Comparison of ENCODE assay signal across 9 cellular contexts in the genomic region with DNA sequence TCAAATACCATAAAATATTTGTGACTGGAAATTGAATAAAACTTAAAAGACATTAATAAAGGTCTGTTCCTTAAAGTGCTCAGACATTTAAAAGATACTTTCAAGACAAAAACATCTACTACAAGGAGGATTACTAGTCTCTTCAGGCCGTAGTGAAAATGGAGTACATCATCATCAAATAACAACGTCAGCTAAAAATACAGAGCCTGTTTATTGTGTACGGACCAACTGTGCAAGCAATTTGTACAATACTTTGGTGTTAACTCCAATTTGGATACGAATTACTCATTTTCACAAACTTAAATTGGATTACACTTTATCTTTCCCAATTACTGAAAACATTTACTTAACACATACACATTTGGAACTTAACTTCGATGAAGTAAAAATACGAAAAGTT. TPM values are rescaled to one million over a fixed set of nuclear protein-coding genes. Genes with fewer than 3 reads are reported as not detected.
DNase-seq lines count a peak whose midpoint lies in the region; ATAC-seq and TF ChIP-seq lines count a peak whose summit lies in the region.
"Had no signal": no experiment of that assay in that cellular context is flagged by ENCODE, and none has a peak within 500 bp of the region (broad histone marks: within the 10 kb centered on the region; RNA-seq: fewer than 3 reads in every experiment).

No MANE protein-coding gene starts in this region.

- H4K20me1 ChIP-seq in SK-N-SH (ENCODE audit: insufficient read depth), result no peaks in the 10 kb centered on the region

- H3K9me2 ChIP-seq in SK-N-SH, result no peaks in the 10 kb centered on the region

- DNase-seq in SK-N-SH, result no peak
- no peak for DNase-seq in stimulated activated effector memory CD8-positive, alpha-beta T cell treated with anti-CD3 and anti-CD28 coated beads, Interleukin-12 subunit alpha, Interleukin-12 subunit beta, amount 100 ng/mL, for 72 hours (ENCODE audit: low spot score in 2 of 2)
- DNase-seq in NOMO-1 (lab: John Stamatoyannopoulos, UW; ENCODE audit: unreplicated experiment in 2 of 2), result no peak
- DNase-seq: NCI-H2107 had no signal

- TF ChIP-seq EP300 in SK-N-SH (IDR thresholded peaks at IDR 0.05; ENCODE audit: borderline replicate concordance in 1 of 2, low read depth in 1 of 2, low read length in 1 of 2), result no peak

- no peak for TF ChIP-seq RAD21 in SK-N-SH (IDR thresholded peaks at IDR 0.05; ENCODE audit: low read length)

- peaks cover 10% of the 10 kb centered on the region for H3K4me1 Mint-ChIP-seq in activated T-helper 17 cell treated with anti-CD3 and anti-CD28 coated beads, Interleukin-2, amount 50 U/mL, for 72 hours
- H3K4me1 Mint-ChIP-seq in stimulated activated effector memory CD8-positive, alpha-beta T cell treated with anti-CD3 and anti-CD28 coated beads, Interleukin-12 subunit alpha, Interleukin-12 subunit beta, amount 100 ng/mL, for 72 hours, result peaks cover 16% of the 10 kb centered on the region

- H3K27ac Mint-ChIP-seq in activated T-helper 17 cell treated with anti-CD3 and anti-CD28 coated beads, Interleukin-2, amount 50 U/mL, for 72 hours, result no peak overlapping the region
- no peak overlapping the region for H3K27ac Mint-ChIP-seq in stimulated activated effector memory CD8-positive, alpha-beta T cell treated with anti-CD3 and anti-CD28 coated beads, Interleukin-12 subunit alpha, Interleukin-12 subunit beta, amount 100 ng/mL, for 72 hours

- no peaks in the 10 kb centered on the region for H3K36me3 Mint-ChIP-seq in activated T-helper 17 cell treated with anti-CD3 and anti-CD28 coated beads, Interleukin-2, amount 50 U/mL, for 72 hours (ENCODE audit: low read depth)
- no peaks in the 10 kb centered on the region for H3K36me3 Mint-ChIP-seq in stimulated activated effector memory CD8-positive, alpha-beta T cell treated with anti-CD3 and anti-CD28 coated beads, Interleukin-12 subunit alpha, Interleukin-12 subunit beta, amount 100 ng/mL, for 72 hours

- H3K27ac ChIP-seq in SK-N-SH (ENCODE audit: low read depth in 2 of 2, low read length in 1 of 2), result no peak overlapping the region

- WGBS in SK-N-SH (ENCODE audit: low lambda C conversion rate), result 13% methylated on average over 6 of the region's 6 CpGs

- H3K9me3 Mint-ChIP-seq in activated T-helper 17 cell treated with anti-CD3 and anti-CD28 coated beads, Interleukin-2, amount 50 U/mL, for 72 hours, result no peaks in the 10 kb centered on the region
- no peaks in the 10 kb centered on the region for H3K9me3 Mint-ChIP-seq in stimulated activated effector memory CD8-positive, alpha-beta T cell treated with anti-CD3 and anti-CD28 coated beads, Interleukin-12 subunit alpha, Interleukin-12 subunit beta, amount 100 ng/mL, for 72 hours

- TF ChIP-seq CTCF in SK-N-SH (IDR thresholded peaks at IDR 0.05), result no peak

- peaks cover 0 to 3% of the 10 kb centered on the region in 2 experiments; a peak in 2 of 4 replicates for H3K4me1 ChIP-seq in SK-N-SH (ENCODE audit: control insufficient read depth in 1 of 2, insufficient read depth in 2 of 2, low read depth in 1 of 2, low read length in 1 of 2)

- no peaks in the 10 kb centered on the region for H3K27me3 ChIP-seq in SK-N-SH (ENCODE audit: insufficient read depth)

- H2AFZ ChIP-seq in SK-N-SH (ENCODE audit: low read depth), result peak overlapping the region; percentile 93

- H3K9me3 ChIP-seq in SK-N-SH, result peaks cover 7% of the 10 kb centered on the region; the same call in 1 of the 2 replicates
- no peaks in the 10 kb centered on the region for H3K9me3 ChIP-seq in iPS-18c (ENCODE audit: control insufficient read depth, insufficient read depth, low read length)

- peak overlapping the region in 1 of 2 experiments; percentile 87; a peak in 1 of 4 replicates for H3K4me3 ChIP-seq in SK-N-SH (ENCODE audit: low read depth in 2 of 2, low read length in 1 of 2)
- peak overlapping the region; percentile 98; the same call in 1 of the 2 replicates for H3K4me3 ChIP-seq in iPS-18c (ENCODE audit: insufficient read depth, low read depth, low read length)

- peak overlapping the region; percentile 96; the same call in 1 of the 2 replicates for H3K4me2 ChIP-seq in SK-N-SH

- peaks cover 39% of the 10 kb centered on the region for H3K27me3 Mint-ChIP-seq in activated T-helper 17 cell treated with anti-CD3 and anti-CD28 coated beads, Interleukin-2, amount 50 U/mL, for 72 hours

- CTCF ChIA-PET in SK-N-SH (lab: Yijun Ruan, JAX), result no interaction called here

- peak overlapping the region; percentile 79 for H3K4me3 Mint-ChIP-seq in activated T-helper 17 cell treated with anti-CD3 and anti-CD28 coated beads, Interleukin-2, amount 50 U/mL, for 72 hours
- H3K4me3 Mint-ChIP-seq in stimulated activated effector memory CD8-positive, alpha-beta T cell treated with anti-CD3 and anti-CD28 coated beads, Interleukin-12 subunit alpha, Interleukin-12 subunit beta, amount 100 ng/mL, for 72 hours, result peak overlapping the region; percentile 79

- no peaks in the 10 kb centered on the region for H3K79me2 ChIP-seq in SK-N-SH (ENCODE audit: insufficient read depth)

- no peaks in the 10 kb centered on the region for H3K36me3 ChIP-seq in SK-N-SH (replicated peaks in 1 of 2; ENCODE audit: control insufficient read depth in 1 of 2, insufficient read depth in 2 of 2, low read length in 1 of 2)

- H3F3A ChIP-seq in SK-N-SH (replicated peaks; ENCODE audit: insufficient read depth), result no peaks in the 10 kb centered on the region

- ATAC-seq in SK-N-SH treated with all-trans-retinoic acid at 6 μM for 48 hours (no peak), HG03039 (IDR thresholded peaks at IDR 0.05; ENCODE audit: unreplicated experiment) (no peak), GM18867 (IDR thresholded peaks at IDR 0.05; ENCODE audit: unreplicated experiment) (no peak)
- no peak for ATAC-seq in activated T-helper 17 cell treated with anti-CD3 and anti-CD28 coated beads, Interleukin-2, amount 50 U/mL, for 72 hours (replicated peaks)
- no peak for ATAC-seq in stimulated activated effector memory CD8-positive, alpha-beta T cell treated with anti-CD3 and anti-CD28 coated beads, Interleukin-12 subunit alpha, Interleukin-12 subunit beta, amount 100 ng/mL, for 72 hours

- H3K9ac ChIP-seq in SK-N-SH, result no peak overlapping the region

- POLR2A ChIA-PET in SK-N-SH (lab: Yijun Ruan, JAX), result no interaction called here

TF ChIP-seq in SK-N-SH, 30 proteins besides CTCF, POLR2A, EP300 and RAD21:
- TF ChIP-seq ELF1 (IDR thresholded peaks at IDR 0.05), result no peak
- TF ChIP-seq, protein P1, sequence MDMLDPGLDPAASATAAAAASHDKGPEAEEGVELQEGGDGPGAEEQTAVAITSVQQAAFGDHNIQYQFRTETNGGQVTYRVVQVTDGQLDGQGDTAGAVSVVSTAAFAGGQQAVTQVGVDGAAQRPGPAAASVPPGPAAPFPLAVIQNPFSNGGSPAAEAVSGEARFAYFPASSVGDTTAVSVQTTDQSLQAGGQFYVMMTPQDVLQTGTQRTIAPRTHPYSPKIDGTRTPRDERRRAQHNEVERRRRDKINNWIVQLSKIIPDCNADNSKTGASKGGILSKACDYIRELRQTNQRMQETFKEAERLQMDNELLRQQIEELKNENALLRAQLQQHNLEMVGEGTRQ (IDR thresholded peaks at IDR 0.05; ENCODE audit: borderline replicate concordance, low read depth, low read length), result no peak

TF ChIP-seq in SK-N-SH treated with all-trans-retinoic acid at 6 μM for 48 hours, 23 proteins besides CTCF, POLR2A, EP300 and RAD21:
- TF ChIP-seq CSDC2 (CRISPR knock-in tag; IDR thresholded peaks at IDR 0.05), result no peak
- TF ChIP-seq PPARA (CRISPR knock-in tag; IDR thresholded peaks at IDR 0.05; ENCODE audit: borderline replicate concordance), result no peak
- TF ChIP-seq, protein P2, sequence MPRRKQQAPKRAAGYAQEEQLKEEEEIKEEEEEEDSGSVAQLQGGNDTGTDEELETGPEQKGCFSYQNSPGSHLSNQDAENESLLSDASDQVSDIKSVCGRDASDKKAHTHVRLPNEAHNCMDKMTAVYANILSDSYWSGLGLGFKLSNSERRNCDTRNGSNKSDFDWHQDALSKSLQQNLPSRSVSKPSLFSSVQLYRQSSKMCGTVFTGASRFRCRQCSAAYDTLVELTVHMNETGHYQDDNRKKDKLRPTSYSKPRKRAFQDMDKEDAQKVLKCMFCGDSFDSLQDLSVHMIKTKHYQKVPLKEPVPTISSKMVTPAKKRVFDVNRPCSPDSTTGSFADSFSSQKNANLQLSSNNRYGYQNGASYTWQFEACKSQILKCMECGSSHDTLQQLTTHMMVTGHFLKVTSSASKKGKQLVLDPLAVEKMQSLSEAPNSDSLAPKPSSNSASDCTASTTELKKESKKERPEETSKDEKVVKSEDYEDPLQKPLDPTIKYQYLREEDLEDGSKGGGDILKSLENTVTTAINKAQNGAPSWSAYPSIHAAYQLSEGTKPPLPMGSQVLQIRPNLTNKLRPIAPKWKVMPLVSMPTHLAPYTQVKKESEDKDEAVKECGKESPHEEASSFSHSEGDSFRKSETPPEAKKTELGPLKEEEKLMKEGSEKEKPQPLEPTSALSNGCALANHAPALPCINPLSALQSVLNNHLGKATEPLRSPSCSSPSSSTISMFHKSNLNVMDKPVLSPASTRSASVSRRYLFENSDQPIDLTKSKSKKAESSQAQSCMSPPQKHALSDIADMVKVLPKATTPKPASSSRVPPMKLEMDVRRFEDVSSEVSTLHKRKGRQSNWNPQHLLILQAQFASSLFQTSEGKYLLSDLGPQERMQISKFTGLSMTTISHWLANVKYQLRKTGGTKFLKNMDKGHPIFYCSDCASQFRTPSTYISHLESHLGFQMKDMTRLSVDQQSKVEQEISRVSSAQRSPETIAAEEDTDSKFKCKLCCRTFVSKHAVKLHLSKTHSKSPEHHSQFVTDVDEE (CRISPR knock-in tag; IDR thresholded peaks at IDR 0.05), result no peak
- TF ChIP-seq TCF4 (CRISPR knock-in tag; IDR thresholded peaks at IDR 0.05; ENCODE audit: borderline replicate concordance), result no peak
- TF ChIP-seq BACH2 (CRISPR knock-in tag; IDR thresholded peaks at IDR 0.05; ENCODE audit: borderline replicate concordance), result no peak
- no peak for TF ChIP-seq ESRRG (CRISPR knock-in tag; IDR thresholded peaks at IDR 0.05)
- no peak for TF ChIP-seq ZC3H10 (CRISPR knock-in tag; IDR thresholded peaks at IDR 0.05)

RNA-seq across cellular contexts. Expression of a gene that starts 0.9 kb away (rescaled TPM):
- polyA plus RNA-seq in SK-N-SH (2012; rRNA removed), result not detected in 2 replicates
- polyA plus RNA-seq in SK-N-SH (2012; cell fraction: cytosol; rRNA removed), result 0.01 TPM in 1 of 2 replicates, not detected in the other
- polyA plus RNA-seq in SK-N-SH (2012; cell fraction: nucleus; rRNA removed), result not detected in 2 replicates
- total RNA-seq in activated T-helper 17 cell treated with anti-CD3 and anti-CD28 coated beads, Interleukin-2, amount 50 U/mL, for 72 hours, result not detected

RNA-seq across cellular contexts. Expression of a gene that starts 1.0 kb away (rescaled TPM):
- polyA plus RNA-seq in SK-N-SH (2012; rRNA removed), result 0.66 and 1.7 TPM in 2 replicates
- polyA plus RNA-seq in SK-N-SH (2012; cell fraction: cytosol; rRNA removed), result 0.35 and 0.82 TPM in 2 replicates
- 4.7 and 9.7 TPM in 2 replicates for polyA plus RNA-seq in SK-N-SH (2012; cell fraction: nucleus; rRNA removed)
- under 1 TPM in 1 of 2 donors, not detected in 1; 0.13 TPM for total RNA-seq in activated T-helper 17 cell treated with anti-CD3 and anti-CD28 coated beads, Interleukin-2, amount 50 U/mL, for 72 hours

RNA-seq across cellular contexts. Expression of a gene that starts 35.9 kb away (rescaled TPM):
- not detected in 2 replicates for polyA plus RNA-seq in SK-N-SH (2012; rRNA removed)
- not detected in 2 replicates for polyA plus RNA-seq in SK-N-SH (2012; cell fraction: cytosol; rRNA removed)
- polyA plus RNA-seq in SK-N-SH (2012; cell fraction: nucleus; rRNA removed), result not detected in 2 replicates
- total RNA-seq in activated T-helper 17 cell treated with anti-CD3 and anti-CD28 coated beads, Interleukin-2, amount 50 U/mL, for 72 hours, result not detected
